ENCODE assay signal across 8 cellular contexts in the genomic region with DNA sequence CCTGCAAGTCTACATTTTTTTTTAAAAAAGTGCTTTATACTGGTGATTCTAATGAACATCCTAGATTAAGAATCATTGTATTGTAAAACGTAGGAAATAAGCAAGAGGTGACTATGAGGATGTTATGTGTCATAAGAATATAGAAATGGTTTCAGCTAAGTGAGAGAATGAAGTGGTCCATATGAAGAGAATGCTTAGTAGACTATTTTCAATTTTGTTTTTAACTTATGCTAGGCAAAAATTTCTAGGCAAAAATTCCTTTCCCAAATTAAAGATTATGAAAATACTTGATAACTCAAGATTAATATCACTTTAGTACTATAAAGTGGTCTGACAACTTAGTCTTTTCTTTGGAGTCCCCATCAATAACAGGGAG.
DNase-seq lines count a peak whose midpoint lies in the region; ATAC-seq and TF ChIP-seq lines count a peak whose summit lies in the region.

No MANE protein-coding gene starts in this region.

- H3K9me3 ChIP-seq in DND-41 (ENCODE audit: insufficient read depth, low read length, severe bottlenecking) (no peaks in the 10 kb centered on the region), parathyroid adenoma (ENCODE audit: control insufficient read depth, low read length) (no peaks in the 10 kb centered on the region)

- peak overlapping the region; percentile 30 to 87; a peak in 3 of 4 replicates for H3K4me3 ChIP-seq in DND-41 (ENCODE audit: low read depth in 1 of 2, low read length in 2 of 2)
- H3K4me3 ChIP-seq in parathyroid adenoma (ENCODE audit: low read depth, low read length) = peak overlapping the region; percentile 63

- H3K27ac ChIP-seq in DND-41 (ENCODE audit: low read length) (no peak overlapping the region), epithelial cell of prostate (peak overlapping the region; percentile 88), parathyroid adenoma (peak overlapping the region; percentile 71)

- H3K9ac ChIP-seq in DND-41 (ENCODE audit: low read depth, low read length) (peak overlapping the region; percentile 59), parathyroid adenoma (no peak overlapping the region)

- DNase-seq in DND-41 (no peak), RKO (ENCODE audit: low spot score) (peak; percentile 39), epithelial cell of prostate (ENCODE audit: low read depth, low spot score) (no peak), HUDEP-2 (lab: John Stamatoyannopoulos, UW; ENCODE audit: unreplicated experiment in 76 of 76) (no peak)

- H3K4me1 ChIP-seq in DND-41 (ENCODE audit: insufficient read depth, low read length) = peaks cover 27% of the 10 kb centered on the region
- H3K4me1 ChIP-seq in parathyroid adenoma = peaks cover 2% of the 10 kb centered on the region

- H3K27me3 ChIP-seq in DND-41 (ENCODE audit: insufficient read depth, low read length, poor library complexity) = no peaks in the 10 kb centered on the region
- no peaks in the 10 kb centered on the region for H3K27me3 ChIP-seq in parathyroid adenoma (ENCODE audit: control insufficient read depth, insufficient read depth, low read length)

- peak overlapping the region; percentile 80 for H3K4me2 ChIP-seq in DND-41 (ENCODE audit: insufficient read depth, low read length)
- H3K4me2 ChIP-seq in parathyroid adenoma (ENCODE audit: low read length) = peak overlapping the region; percentile 73

- H3K36me3 ChIP-seq in DND-41 (ENCODE audit: insufficient read depth, low read length) = no peaks in the 10 kb centered on the region
- no peaks in the 10 kb centered on the region for H3K36me3 ChIP-seq in parathyroid adenoma (ENCODE audit: control insufficient read depth, insufficient read depth, low read length)

- no peak for ATAC-seq in DND-41 (ENCODE audit: insufficient read depth, low read depth)
- ATAC-seq in HG02885 (IDR thresholded peaks at IDR 0.05; ENCODE audit: poor library complexity, unreplicated experiment) = no peak
- ATAC-seq in GM21447 (IDR thresholded peaks at IDR 0.05; ENCODE audit: unreplicated experiment) = no peak
- no peak for ATAC-seq in HG03135 (IDR thresholded peaks at IDR 0.05; ENCODE audit: unreplicated experiment)

- peak overlapping the region; percentile 97 for H2AFZ ChIP-seq in DND-41 (ENCODE audit: low read depth, low read length)
- H2AFZ ChIP-seq in parathyroid adenoma = peak overlapping the region; percentile 75

- no peak for TF ChIP-seq CTCF in DND-41 (IDR thresholded peaks at IDR 0.05; ENCODE audit: borderline replicate concordance, extremely low read depth, low read length, poor library complexity, severe bottlenecking)
- TF ChIP-seq CTCF in parathyroid adenoma (IDR thresholded peaks at IDR 0.05) = no peak

- H3K79me2 ChIP-seq in DND-41 (ENCODE audit: insufficient read depth, low read length) (no peaks in the 10 kb centered on the region), parathyroid adenoma (no peaks in the 10 kb centered on the region)

- no peaks in the 10 kb centered on the region for H4K20me1 ChIP-seq in DND-41 (ENCODE audit: insufficient read depth, low read length)
